Comparison of ENCODE assay signal across 22 cellular contexts in the genomic region with DNA sequence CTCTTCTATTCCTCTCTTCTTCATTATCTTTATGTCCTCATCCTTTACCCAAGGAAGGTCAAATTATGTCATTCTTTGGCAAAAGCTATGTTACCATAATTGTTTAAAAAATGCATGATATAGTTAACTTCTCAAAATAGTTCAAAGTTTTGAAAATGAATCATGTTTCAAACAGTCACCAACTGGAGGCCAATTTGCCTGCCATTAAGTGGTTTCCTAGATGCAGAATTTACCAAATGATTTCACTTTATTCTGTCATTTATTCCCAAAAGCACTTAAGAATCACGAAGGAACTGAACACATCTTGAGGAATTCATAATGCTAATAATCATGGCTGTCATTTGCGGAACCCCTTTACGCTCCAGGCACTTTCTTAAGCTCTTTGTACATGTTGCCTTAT.
A peak's percentile ranks its signal among the peaks of the same experiment; 100 is the strongest.
DNase-seq lines count a peak whose midpoint lies in the region; ATAC-seq and TF ChIP-seq lines count a peak whose summit lies in the region.
"Had no signal": no experiment of that assay in that cellular context is flagged by ENCODE, and none has a peak within 500 bp of the region (broad histone marks: within the 10 kb centered on the region; RNA-seq: fewer than 3 reads in every experiment).

No MANE protein-coding gene starts in this region.

- H3K4me3 ChIP-seq in adipocyte (ENCODE audit: low read length) (no peak overlapping the region), fibroblast of mammary gland (ENCODE audit: control insufficient read depth, low read depth, low read length) (no peak overlapping the region), thoracic aorta (no peak overlapping the region)
- H3K4me3 ChIP-seq: cardiac muscle cell, lung, psoas muscle had no signal

- H3K36me3 ChIP-seq in adipocyte (ENCODE audit: control insufficient read depth, insufficient read depth, low read length, severe bottlenecking) (no peaks in the 10 kb centered on the region), thoracic aorta (no peaks in the 10 kb centered on the region)
- H3K36me3 ChIP-seq: cardiac muscle cell had no signal

- H3K4me1 ChIP-seq in adipocyte (ENCODE audit: control insufficient read depth, insufficient read depth, low read length) (peaks cover 46% of the 10 kb centered on the region), thoracic aorta (ENCODE audit: control insufficient read depth in 1 of 2, low read depth in 2 of 2) (peaks cover 37 to 68% of the 10 kb centered on the region in 2 donors)

- peaks cover 4% of the 10 kb centered on the region for H3K9me3 ChIP-seq in adipocyte (ENCODE audit: control insufficient read depth, low read length)
- no peaks in the 10 kb centered on the region for H3K9me3 ChIP-seq in thoracic aorta
- H3K9me3 ChIP-seq: psoas muscle had no signal

- H3K27me3 ChIP-seq in adipocyte (replicated peaks; ENCODE audit: control insufficient read depth, insufficient read depth, low read length) (no peaks in the 10 kb centered on the region), thoracic aorta (replicated peaks; ENCODE audit: insufficient read depth) (no peaks in the 10 kb centered on the region)
- H3K27me3 ChIP-seq: cardiac muscle cell had no signal

- H3K27ac ChIP-seq in thoracic aorta: peak overlapping the region; percentile 70 to 85
- H3K27ac ChIP-seq: cardiac muscle cell, psoas muscle, RWPE1 had no signal

- DNase-seq in ELR (ENCODE audit: low read depth) (peak; percentile 10), adipocyte (ENCODE audit: low read depth) (peak; percentile 67), fibroblast of mammary gland (ENCODE audit: low read depth) (peak; percentile 48), thoracic aorta (ENCODE audit: low spot score) (no peak), iPS-NIHi11 (ENCODE audit: low spot score) (no peak), GM19240 (ENCODE audit: insufficient read length, low spot score) (no peak), NCI-H1436 treated with DMSO at 0.1 percent for 48 hours (lab: John Stamatoyannopoulos, UW) (no peak)
- DNase-seq: activated CD4-positive, alpha-beta memory T cell treated with anti-CD3 and anti-CD28 coated beads for 36 hours; activated CD4-positive, CD25-positive, alpha-beta regulatory T cell; activated gamma-delta T cell; activated naive CD8-positive, alpha-beta T cell treated with anti-CD3 and anti-CD28 coated beads, Interleukin-2, amount 50 U/mL, for 24 hours; DMS79; KBM-7; NCI-H2171; NCI-H526; psoas muscle; stimulated activated CD4-positive, alpha-beta T cell treated with anti-CD3 and anti-CD28 coated beads, Interleukin-1b, Interleukin-23, amount 100 ng/mL, for 48 hours; stimulated activated naive CD4-positive, alpha-beta T cell had no signal

- TF ChIP-seq CTCF in fibroblast of mammary gland (conservative IDR thresholded peaks at IDR 0.05; ENCODE audit: control insufficient read depth, insufficient read depth, low read depth, low read length) (no peak), thoracic aorta (IDR thresholded peaks at IDR 0.05) (no peak)

- no peak overlapping the region for H3K9ac ChIP-seq in adipocyte (ENCODE audit: low read length)

- peak; percentile 35 for ATAC-seq in thoracic aorta (ENCODE audit: insufficient number of reproducible peaks, low FRiP score, low read depth)
- no peak for ATAC-seq in GM19328 (IDR thresholded peaks at IDR 0.05; ENCODE audit: unreplicated experiment)
- ATAC-seq: activated naive CD8-positive, alpha-beta T cell treated with anti-CD3 and anti-CD28 coated beads, Interleukin-2, amount 50 U/mL, for 24 hours; psoas muscle had no signal

Comparison
In these comparisons a context has a peak if more than half of its experiments do, and no peak if none do; other contexts are left out.
1. DNase-seq: peak in ELR (single experiment), adipocyte (single experiment) and fibroblast of mammary gland (single experiment); none in thoracic aorta (single experiment), iPS-NIHi11 (single experiment), GM19240 (single experiment) and NCI-H1436 treated with DMSO at 0.1 percent for 48 hours (single experiment).